In the genomic region with DNA sequence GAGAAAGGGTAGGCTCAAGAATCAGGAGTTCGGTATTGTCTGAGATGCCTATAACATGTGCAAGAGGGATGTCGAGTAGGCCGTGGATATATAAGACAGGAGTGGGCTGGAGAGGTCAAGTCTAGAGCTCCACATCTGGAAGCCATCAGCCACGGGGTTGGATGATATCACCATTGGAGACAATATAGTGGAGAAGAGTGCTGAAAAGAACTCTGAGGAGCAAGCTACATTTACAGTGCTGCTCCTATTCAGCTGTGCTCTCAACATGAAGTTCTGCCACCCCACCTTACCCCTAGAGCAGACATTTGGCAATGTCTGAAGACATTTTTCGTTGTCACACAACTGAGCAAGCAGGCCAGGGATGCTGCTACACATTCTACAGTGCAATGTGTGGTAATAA, we compare ENCODE assay signal across 30 cellular contexts. TPM values are rescaled to one million over a fixed set of nuclear protein-coding genes. Genes with fewer than 3 reads are reported as not detected.
DNase-seq lines count a peak whose midpoint lies in the region; FAIRE-seq and TF ChIP-seq lines count a peak whose summit lies in the region.
"Had no signal": no experiment of that assay in that cellular context is flagged by ENCODE, and none has a peak within 500 bp of the region (broad histone marks: within the 10 kb centered on the region; RNA-seq: fewer than 3 reads in every experiment).

No MANE protein-coding gene starts in this region.

- H3K4me1 ChIP-seq in astrocyte (ENCODE audit: insufficient read depth, low read length) (peaks cover 13% of the 10 kb centered on the region), mammary epithelial cell (ENCODE audit: insufficient read depth, low read length) (peaks cover 12% of the 10 kb centered on the region), colonic mucosa (no peaks in the 10 kb centered on the region)
- H3K4me1 ChIP-seq: BLaER1 treated with 17β-estradiol and CSF1 and Interleukin-3, amounts not matched to agents 10 nM and 100 nM had no signal

- dilution Hi-C loops in mammary epithelial cell (cut with HindIII; ENCODE audit: low sequenced_read_pairs): no loop called here

- H3K4me3 Mint-ChIP-seq in astrocyte (ENCODE audit: unreplicated experiment): no peak overlapping the region
- H3K4me3 Mint-ChIP-seq: activated CD4-positive, alpha-beta T cell treated with anti-CD3 and anti-CD28 coated beads, Interleukin-2, amount 10 ng/mL, durations not matched to agents 24 days and 14 days; activated naive CD4-positive, alpha-beta T cell treated with anti-CD3 and anti-CD28 coated beads, Interleukin-2, amount 50 U/mL, for 24 hours; natural killer cell; stimulated activated memory B cell treated with anti-CD40 and anti-IgM and Interleukin-4, amounts not matched to agents 10 μg/mL and 1 μg/mL and 100 μg/mL, for 72 hours; T-cell; type B pancreatic cell had no signal

- peak; percentile 56 for DNase-seq in EL
- peak; percentile 59 for DNase-seq in HFF-Myc (ENCODE audit: extremely low read depth, low read depth)
- no peak for DNase-seq in astrocyte (ENCODE audit: low read depth)
- DNase-seq in fibroblast of villous mesenchyme (ENCODE audit: low read depth): peak; percentile 51
- no peak for DNase-seq in mammary epithelial cell
- DNase-seq in cerebellum (ENCODE audit: low spot score): no peak
- DNase-seq in UCSD-AML1 (lab: John Stamatoyannopoulos, UW; ENCODE audit: unreplicated experiment): no peak
- no peak for DNase-seq in colonic mucosa
- DNase-seq: activated CD4-positive, alpha-beta T cell treated with anti-CD3 and anti-CD28 coated beads, Interleukin-2, amount 10 ng/mL, durations not matched to agents 24 days and 14 days; activated CD8-positive, alpha-beta memory T cell treated with anti-CD3 and anti-CD28 coated beads for 24 hours; activated T-cell treated with anti-CD3 and anti-CD28 coated beads for 4 hours; effector memory CD4-positive, alpha-beta T cell; gastrocnemius medialis; mucosa of descending colon; natural killer cell; NCI-H1436; NCI-H226; NCI-H748 treated with DMSO at 0.1 percent for 48 hours; occipital lobe; T-cell had no signal

- in situ Hi-C loops in mammary epithelial cell (cut with MboI; ENCODE audit: low sequenced_read_pairs in 2 of 2): no loop called here

- no peak overlapping the region for H2AFZ ChIP-seq in astrocyte (ENCODE audit: low read depth, low read length)
- no peak overlapping the region for H2AFZ ChIP-seq in mammary epithelial cell (ENCODE audit: low read depth, low read length)

- BruUV-seq in mammary epithelial cell (replicated peaks; lab: Mats Ljungman, UMichigan): no TSS peak

- intact Hi-C loops in mammary epithelial cell (cut with micrococcal nuclease) (no loop called here), colonic mucosa (cut with DNase I) (no loop called here)

- 77% methylated on average over 5 of the region's 5 CpGs for WGBS in mammary epithelial cell (ENCODE audit: low coverage, missing lambda C conversion rate)

- H3K4me3 ChIP-seq in HFF-Myc (replicated peaks; ENCODE audit: low read depth, low read length): no peak overlapping the region
- H3K4me3 ChIP-seq in astrocyte (ENCODE audit: insufficient read depth, low read depth, low read length): no peak overlapping the region
- H3K4me3 ChIP-seq in fibroblast of villous mesenchyme (ENCODE audit: low read depth, low read length): no peak overlapping the region
- H3K4me3 ChIP-seq in mammary epithelial cell (replicated peaks in 1 of 3; ENCODE audit: insufficient read depth in 1 of 3, low read depth in 2 of 3, low read length in 3 of 3): no peak overlapping the region
- H3K4me3 ChIP-seq in colonic mucosa: no peak overlapping the region
- H3K4me3 ChIP-seq: BLaER1 treated with 17β-estradiol and CSF1 and Interleukin-3, amounts not matched to agents 10 nM and 100 nM; gastrocnemius medialis; lung; mucosa of descending colon; SJSA1 had no signal

- CTCF ChIA-PET in mammary epithelial cell (lab: Charles Lee; ENCODE audit: low non-redundant PET): no interaction called here

- no peak overlapping the region for H3K27ac Mint-ChIP-seq in astrocyte (ENCODE audit: unreplicated experiment)
- H3K27ac Mint-ChIP-seq: activated CD4-positive, alpha-beta T cell treated with anti-CD3 and anti-CD28 coated beads, Interleukin-2, amount 10 ng/mL, durations not matched to agents 24 days and 14 days; activated naive CD4-positive, alpha-beta T cell treated with anti-CD3 and anti-CD28 coated beads, Interleukin-2, amount 50 U/mL, for 24 hours; natural killer cell; stimulated activated memory B cell treated with anti-CD40 and anti-IgM and Interleukin-4, amounts not matched to agents 10 μg/mL and 1 μg/mL and 100 μg/mL, for 72 hours; T-cell; type B pancreatic cell had no signal

- no peaks in the 10 kb centered on the region for H3K27me3 Mint-ChIP-seq in astrocyte (ENCODE audit: low read depth, unreplicated experiment)
- H3K27me3 Mint-ChIP-seq: activated CD4-positive, alpha-beta T cell treated with anti-CD3 and anti-CD28 coated beads, Interleukin-2, amount 10 ng/mL, durations not matched to agents 24 days and 14 days; activated naive CD4-positive, alpha-beta T cell treated with anti-CD3 and anti-CD28 coated beads, Interleukin-2, amount 50 U/mL, for 24 hours; T-cell; type B pancreatic cell had no signal

- TF ChIP-seq CTCF in HFF-Myc (IDR thresholded peaks at IDR 0.05; ENCODE audit: low read depth, low read length, missing control alignments) (no peak), astrocyte (IDR thresholded peaks at IDR 0.05; ENCODE audit: insufficient read depth, low read depth, low read length) (no peak), fibroblast of villous mesenchyme (IDR thresholded peaks at IDR 0.05; ENCODE audit: insufficient read depth, low read depth, low read length) (no peak), mammary epithelial cell (conservative IDR thresholded peaks at IDR 0.05 in 1 of 2, IDR thresholded peaks at IDR 0.05 in 1 of 2; ENCODE audit: extremely low read depth in 1 of 2, insufficient read depth in 1 of 2, low read depth in 1 of 2, low read length in 2 of 2) (no peak), colonic mucosa (IDR thresholded peaks at IDR 0.05) (no peak)

- no peaks in the 10 kb centered on the region for H3K79me2 ChIP-seq in astrocyte (ENCODE audit: insufficient read depth, low read length)
- no peaks in the 10 kb centered on the region for H3K79me2 ChIP-seq in mammary epithelial cell (ENCODE audit: insufficient read depth, low read length)

- H3K4me2 ChIP-seq in astrocyte (ENCODE audit: low read length): no peak overlapping the region
- H3K4me2 ChIP-seq in mammary epithelial cell (ENCODE audit: insufficient read depth, low read depth, low read length): no peak overlapping the region
- H3K4me2 ChIP-seq: BLaER1 treated with 17β-estradiol and CSF1 and Interleukin-3, amounts not matched to agents 10 nM and 100 nM; KMS-11 had no signal

- no peak overlapping the region for H3K9ac ChIP-seq in astrocyte (ENCODE audit: low read length)
- no peak overlapping the region for H3K9ac ChIP-seq in mammary epithelial cell (ENCODE audit: insufficient read depth, low read length)
- no peak overlapping the region for H3K9ac ChIP-seq in colonic mucosa (ENCODE audit: low read depth in 2 of 2, low read length in 2 of 2)
- H3K9ac ChIP-seq: BLaER1 treated with 17β-estradiol and CSF1 and Interleukin-3, amounts not matched to agents 10 nM and 100 nM; KMS-11 had no signal

- no peaks in the 10 kb centered on the region for H3K36me3 Mint-ChIP-seq in astrocyte (ENCODE audit: low read depth, unreplicated experiment)
- H3K36me3 Mint-ChIP-seq: activated naive CD4-positive, alpha-beta T cell treated with anti-CD3 and anti-CD28 coated beads, Interleukin-2, amount 50 U/mL, for 24 hours; natural killer cell; stimulated activated memory B cell treated with anti-CD40 and anti-IgM and Interleukin-4, amounts not matched to agents 10 μg/mL and 1 μg/mL and 100 μg/mL, for 72 hours; T-cell; type B pancreatic cell had no signal

- no peaks in the 10 kb centered on the region for H3K36me3 ChIP-seq in astrocyte (ENCODE audit: insufficient read depth, low read length)
- no peaks in the 10 kb centered on the region for H3K36me3 ChIP-seq in mammary epithelial cell (ENCODE audit: insufficient read depth, low read length)
- H3K36me3 ChIP-seq in colonic mucosa: no peaks in the 10 kb centered on the region
- H3K36me3 ChIP-seq: BLaER1 treated with 17β-estradiol and CSF1 and Interleukin-3, amounts not matched to agents 10 nM and 100 nM; gastrocnemius medialis; SJSA1 had no signal

- H3K9me3 Mint-ChIP-seq in astrocyte (ENCODE audit: unreplicated experiment): no peaks in the 10 kb centered on the region
- H3K9me3 Mint-ChIP-seq: activated CD4-positive, alpha-beta T cell treated with anti-CD3 and anti-CD28 coated beads, Interleukin-2, amount 10 ng/mL, durations not matched to agents 24 days and 14 days; activated naive CD4-positive, alpha-beta T cell treated with anti-CD3 and anti-CD28 coated beads, Interleukin-2, amount 50 U/mL, for 24 hours; natural killer cell; stimulated activated memory B cell treated with anti-CD40 and anti-IgM and Interleukin-4, amounts not matched to agents 10 μg/mL and 1 μg/mL and 100 μg/mL, for 72 hours; T-cell; type B pancreatic cell had no signal

- H3K27ac ChIP-seq in astrocyte (ENCODE audit: low read depth, low read length) (no peak overlapping the region), mammary epithelial cell (ENCODE audit: insufficient read depth, low read depth, low read length) (no peak overlapping the region), colonic mucosa (no peak overlapping the region)
- H3K27ac ChIP-seq: BLaER1 treated with 17β-estradiol and CSF1 and Interleukin-3, amounts not matched to agents 10 nM and 100 nM; epithelial cell of prostate; gastrocnemius medialis; KMS-11; SJSA1 had no signal

- H4K20me1 ChIP-seq in astrocyte (ENCODE audit: insufficient read depth, low read length) (no peaks in the 10 kb centered on the region), mammary epithelial cell (ENCODE audit: insufficient read depth, low read length) (no peaks in the 10 kb centered on the region)
- H4K20me1 ChIP-seq: BLaER1 treated with 17β-estradiol and CSF1 and Interleukin-3, amounts not matched to agents 10 nM and 100 nM had no signal

- H3K9me3 ChIP-seq in astrocyte (ENCODE audit: insufficient read depth, low read depth, low read length) (no peaks in the 10 kb centered on the region), mammary epithelial cell (replicated peaks; ENCODE audit: insufficient read depth, low read length) (no peaks in the 10 kb centered on the region), colonic mucosa (no peaks in the 10 kb centered on the region)
- H3K9me3 ChIP-seq: BLaER1 treated with 17β-estradiol and CSF1 and Interleukin-3, amounts not matched to agents 10 nM and 100 nM; gastrocnemius medialis; mucosa of descending colon; SJSA1 had no signal

- H3K27me3 ChIP-seq in astrocyte (ENCODE audit: insufficient read depth, low read length) (no peaks in the 10 kb centered on the region), mammary epithelial cell (ENCODE audit: insufficient read depth, low read length) (no peaks in the 10 kb centered on the region), colonic mucosa (no peaks in the 10 kb centered on the region)
- H3K27me3 ChIP-seq: gastrocnemius medialis, SJSA1 had no signal

- H3K4me1 Mint-ChIP-seq in astrocyte (ENCODE audit: low read depth, unreplicated experiment): peaks cover 2% of the 10 kb centered on the region
- H3K4me1 Mint-ChIP-seq: activated CD4-positive, alpha-beta T cell treated with anti-CD3 and anti-CD28 coated beads, Interleukin-2, amount 10 ng/mL, durations not matched to agents 24 days and 14 days; activated naive CD4-positive, alpha-beta T cell treated with anti-CD3 and anti-CD28 coated beads, Interleukin-2, amount 50 U/mL, for 24 hours; stimulated activated memory B cell treated with anti-CD40 and anti-IgM and Interleukin-4, amounts not matched to agents 10 μg/mL and 1 μg/mL and 100 μg/mL, for 72 hours; T-cell had no signal

- peak; percentile 92 for FAIRE-seq in astrocyte (lab: Jason Lieb, UNC)
- FAIRE-seq: bronchial epithelial cell, H1 had no signal

RNA-seq across cellular contexts. Expression of gene PLAC1, which starts 21.0 kb away (rescaled TPM):
- total RNA-seq in astrocyte: 0.61 and 0.70 TPM in 2 replicates
- total RNA-seq in fibroblast of villous mesenchyme: 0.32 and 0.43 TPM in 2 replicates
- total RNA-seq in mammary epithelial cell: under 1 TPM; 0.42 to 0.50 TPM
- 1.0 TPM for polyA plus RNA-seq in mammary epithelial cell
- polyA minus RNA-seq in mammary epithelial cell: not detected
- not detected for total RNA-seq in cerebellum
- total RNA-seq in colonic mucosa: not detected
- total RNA-seq: activated CD4-positive, alpha-beta T cell treated with anti-CD3 and anti-CD28 coated beads, Interleukin-2, amount 10 ng/mL, durations not matched to agents 24 days and 14 days; gastrocnemius medialis; H1; mucosa of descending colon; natural killer cell; occipital lobe; SJSA1; T-cell had no signal

Comparison
In these comparisons a context has a peak if more than half of its experiments do, and no peak if none do; other contexts are left out.
1. DNase-seq: peak in EL (single experiment), HFF-Myc (single experiment) and fibroblast of villous mesenchyme (single experiment); none in astrocyte (single experiment), mammary epithelial cell (single experiment), cerebellum (single experiment), UCSD-AML1 (single experiment) and colonic mucosa (single experiment).